ENCODE assay signal across 9 cellular contexts in genomic region chr7:93092757-93093370, GRCh38. TPM values are rescaled to one million over a fixed set of nuclear protein-coding genes. Genes with fewer than 3 reads are reported as not detected.
DNase-seq lines count a peak whose midpoint lies in the region; ATAC-seq, FAIRE-seq and TF ChIP-seq lines count a peak whose summit lies in the region.
"Had no signal": no experiment of that assay in that cellular context is flagged by ENCODE, and none has a peak within 500 bp of the region (broad histone marks: within the 10 kb centered on the region; RNA-seq: fewer than 3 reads in every experiment).

No MANE protein-coding gene starts in this region.

- H3K27ac ChIP-seq in astrocyte (ENCODE audit: low read depth, low read length), result no peak overlapping the region

- no peak overlapping the region for H3K9ac ChIP-seq in astrocyte (ENCODE audit: low read length)

- no peak overlapping the region for H2AFZ ChIP-seq in astrocyte (ENCODE audit: low read depth, low read length)

- no peaks in the 10 kb centered on the region for H3K79me2 ChIP-seq in astrocyte (ENCODE audit: insufficient read depth, low read length)

- H3K27me3 ChIP-seq in astrocyte (ENCODE audit: insufficient read depth, low read length), result peaks cover 5% of the 10 kb centered on the region

- DNase-seq in AG09309 (ENCODE audit: low read depth) (peak; percentile 29), astrocyte (ENCODE audit: low read depth) (peak; percentile 33), progenitor cell of endocrine pancreas (ENCODE audit: low spot score, unreplicated experiment) (no peak), superior temporal gyrus (ENCODE audit: extremely low spot score) (no peak), DMS153 (lab: John Stamatoyannopoulos, UW) (no peak), glutamatergic neuron (no peak)

- H3K9me3 ChIP-seq in astrocyte (ENCODE audit: insufficient read depth, low read depth, low read length), result no peaks in the 10 kb centered on the region

- H3K4me3 Mint-ChIP-seq in astrocyte (ENCODE audit: unreplicated experiment) (no peak overlapping the region), progenitor cell of endocrine pancreas (ENCODE audit: low read depth) (no peak overlapping the region), glutamatergic neuron (ENCODE audit: unreplicated experiment) (no peak overlapping the region)

- H3K36me3 ChIP-seq in astrocyte (ENCODE audit: insufficient read depth, low read length), result no peaks in the 10 kb centered on the region

- H3K36me3 Mint-ChIP-seq in astrocyte (ENCODE audit: low read depth, unreplicated experiment) (no peaks in the 10 kb centered on the region), progenitor cell of endocrine pancreas (ENCODE audit: insufficient read depth) (no peaks in the 10 kb centered on the region), glutamatergic neuron (ENCODE audit: unreplicated experiment) (no peaks in the 10 kb centered on the region)

- ATAC-seq in GM18907 (IDR thresholded peaks at IDR 0.05; ENCODE audit: unreplicated experiment) (peak; percentile 86), HG03521 (IDR thresholded peaks at IDR 0.05; ENCODE audit: unreplicated experiment) (peak; percentile 70)

- H4K20me1 ChIP-seq in astrocyte (ENCODE audit: insufficient read depth, low read length), result no peaks in the 10 kb centered on the region

- FAIRE-seq in astrocyte (lab: Jason Lieb, UNC), result no peak
- FAIRE-seq: endometrium had no signal

- TF ChIP-seq CTCF in AG09309 (IDR thresholded peaks at IDR 0.05; ENCODE audit: control insufficient read depth, insufficient read depth, low read depth, low read length, missing control alignments) (peak; percentile 79), astrocyte (IDR thresholded peaks at IDR 0.05; ENCODE audit: insufficient read depth, low read depth, low read length) (peak; percentile 62), progenitor cell of endocrine pancreas (IDR thresholded peaks at IDR 0.05; ENCODE audit: unreplicated experiment) (peak; percentile 33), glutamatergic neuron (IDR thresholded peaks at IDR 0.05; ENCODE audit: partially characterized antibody, unreplicated experiment) (no peak)

- H3K27ac Mint-ChIP-seq in astrocyte (ENCODE audit: unreplicated experiment) (no peak overlapping the region), progenitor cell of endocrine pancreas (no peak overlapping the region), glutamatergic neuron (ENCODE audit: unreplicated experiment) (no peak overlapping the region)

- peaks cover 4% of the 10 kb centered on the region for H3K9me3 Mint-ChIP-seq in astrocyte (ENCODE audit: unreplicated experiment)
- peaks cover 5% of the 10 kb centered on the region for H3K9me3 Mint-ChIP-seq in progenitor cell of endocrine pancreas (ENCODE audit: low read depth)
- peaks cover 5% of the 10 kb centered on the region for H3K9me3 Mint-ChIP-seq in glutamatergic neuron (ENCODE audit: unreplicated experiment)

- H3K4me1 Mint-ChIP-seq in astrocyte (ENCODE audit: low read depth, unreplicated experiment), result no peaks in the 10 kb centered on the region
- H3K4me1 Mint-ChIP-seq in progenitor cell of endocrine pancreas (ENCODE audit: low read depth), result no peaks in the 10 kb centered on the region
- H3K4me1 Mint-ChIP-seq in glutamatergic neuron (ENCODE audit: low read depth, unreplicated experiment), result no peaks in the 10 kb centered on the region

- no peak overlapping the region for H3K4me2 ChIP-seq in astrocyte (ENCODE audit: low read length)

- H3K4me1 ChIP-seq in astrocyte (ENCODE audit: insufficient read depth, low read length), result no peaks in the 10 kb centered on the region

- H3K4me3 ChIP-seq in AG09309 (ENCODE audit: control insufficient read depth, low read depth, low read length), result no peak overlapping the region
- no peak overlapping the region for H3K4me3 ChIP-seq in astrocyte (ENCODE audit: insufficient read depth, low read depth, low read length)

- peaks cover 10% of the 10 kb centered on the region for H3K27me3 Mint-ChIP-seq in astrocyte (ENCODE audit: low read depth, unreplicated experiment)
- H3K27me3 Mint-ChIP-seq in progenitor cell of endocrine pancreas, result peaks cover 40% of the 10 kb centered on the region
- H3K27me3 Mint-ChIP-seq in glutamatergic neuron (ENCODE audit: unreplicated experiment), result no peaks in the 10 kb centered on the region

RNA-seq across cellular contexts. Expression of gene SAMD9, which starts 24.9 kb away (rescaled TPM):
- total RNA-seq in astrocyte, result 64.4 and 77.1 TPM in 2 replicates
- total RNA-seq in progenitor cell of endocrine pancreas, result 0.24 and 0.29 TPM in 2 replicates
- total RNA-seq in glutamatergic neuron (ENCODE audit: unreplicated experiment), result not detected

RNA-seq across cellular contexts. Expression of gene SAMD9L, which starts 55.3 kb away (rescaled TPM):
- 45.2 and 55.6 TPM in 2 replicates for total RNA-seq in astrocyte
- total RNA-seq in progenitor cell of endocrine pancreas, result not detected in 2 replicates
- total RNA-seq in glutamatergic neuron (ENCODE audit: unreplicated experiment), result not detected

Comparison
In these comparisons a context has a peak if more than half of its experiments do, and no peak if none do; other contexts are left out.
1. DNase-seq: peak in AG09309 (single experiment) and astrocyte (single experiment); none in progenitor cell of endocrine pancreas (single experiment), superior temporal gyrus (single experiment), DMS153 (single experiment) and glutamatergic neuron (single experiment).
2. RNA of gene SAMD9, which starts 24.9 kb away (total RNA-seq): 64.4 to 77.1 TPM in astrocyte; 0.24 to 0.29 TPM in progenitor cell of endocrine pancreas and not detected in glutamatergic neuron (single experiment); every median in the first group is over 10 times any median in the second.
3. RNA of gene SAMD9L, which starts 55.3 kb away (total RNA-seq): 45.2 to 55.6 TPM in astrocyte; not detected in progenitor cell of endocrine pancreas and not detected in glutamatergic neuron (single experiment); every median in the first group is over 10 times any median in the second.